In the genomic region with DNA sequence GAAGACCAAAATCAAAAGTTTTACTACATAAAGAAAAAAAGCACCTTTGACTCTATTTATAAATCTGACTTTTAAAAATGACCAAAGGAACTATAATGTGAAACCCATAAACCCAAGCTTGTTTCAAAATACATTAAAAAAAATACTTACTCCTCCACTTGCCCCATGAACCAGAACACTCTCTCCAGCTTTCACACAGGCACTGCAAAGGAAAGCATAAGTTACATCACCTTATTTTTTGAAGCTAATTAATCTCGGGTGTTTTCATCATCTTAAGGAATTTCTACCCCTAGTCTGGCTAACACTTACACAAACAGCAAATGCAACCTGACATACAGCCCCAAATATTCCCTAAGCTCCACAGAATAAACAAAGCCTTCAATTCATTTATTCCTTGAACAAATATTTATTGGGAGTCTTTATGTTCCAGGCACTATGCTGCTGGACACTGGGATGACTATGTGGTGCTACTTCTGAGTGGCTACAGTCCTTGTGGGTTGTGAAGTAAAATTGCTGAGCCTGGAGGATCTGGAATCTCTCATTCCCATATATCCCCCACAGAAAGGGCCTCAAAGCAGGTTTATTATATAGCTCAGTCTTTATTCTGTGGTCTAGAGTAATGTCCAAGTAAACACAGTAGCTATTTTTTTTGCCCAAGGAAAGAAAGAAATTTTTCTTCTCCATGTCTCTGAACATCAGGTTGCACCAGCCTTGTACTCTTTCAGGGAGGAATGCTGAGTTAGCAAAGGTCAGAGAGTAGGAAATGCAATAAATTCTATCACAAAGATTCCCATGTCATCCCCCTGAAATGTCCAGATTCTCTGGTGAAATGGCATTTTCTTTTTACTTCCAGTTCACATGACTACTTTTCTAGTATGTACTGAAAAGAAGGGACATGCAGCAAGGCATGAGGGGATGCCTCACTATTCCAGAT, we compare ENCODE assay signal across 13 cellular contexts. TPM values are rescaled to one million over a fixed set of nuclear protein-coding genes. Genes with fewer than 3 reads are reported as not detected.
DNase-seq lines count a peak whose midpoint lies in the region; ATAC-seq and TF ChIP-seq lines count a peak whose summit lies in the region.
"Had no signal": no experiment of that assay in that cellular context is flagged by ENCODE, and none has a peak within 500 bp of the region (broad histone marks: within the 10 kb centered on the region; RNA-seq: fewer than 3 reads in every experiment).

No MANE protein-coding gene starts in this region.

- H3K4me1 ChIP-seq in hepatocyte (ENCODE audit: insufficient read depth), result peaks cover 25% of the 10 kb centered on the region

- no peaks in the 10 kb centered on the region for H3K36me3 ChIP-seq in hepatocyte (replicated peaks; ENCODE audit: insufficient read depth, low read depth)

- WGBS in hepatocyte (ENCODE audit: low lambda C conversion rate, missing lambda C conversion rate), result 37% methylated on average over 1 of the region's 1 CpG

- no peaks in the 10 kb centered on the region for H3K9me2 ChIP-seq in hepatocyte (replicated peaks; ENCODE audit: insufficient read depth)

- no peak for DNase-seq in hepatocyte (ENCODE audit: low spot score)
- no peak for DNase-seq in cerebellar cortex (ENCODE audit: low spot score)
- DNase-seq in activated effector memory CD4-positive, alpha-beta T cell treated with Interleukin-2 at 50 U/mL for 16 hours, result no peak
- DNase-seq in RKO (ENCODE audit: low spot score), result no peak
- no peak for DNase-seq in HPDE6-E6E7 (ENCODE audit: extremely low spot score)
- DNase-seq: T-helper 9 cell had no signal

- no peaks in the 10 kb centered on the region for H3K9me3 ChIP-seq in hepatocyte (ENCODE audit: low read depth)
- H3K9me3 ChIP-seq: thoracic aorta had no signal

- no peaks in the 10 kb centered on the region for H4K20me1 ChIP-seq in hepatocyte (ENCODE audit: insufficient read depth, poor library complexity, severe bottlenecking)

- H3K79me2 ChIP-seq in hepatocyte, result no peaks in the 10 kb centered on the region

- H3K4me3 ChIP-seq in hepatocyte, result no peak overlapping the region
- H3K4me3 ChIP-seq: thoracic aorta had no signal

- no peaks in the 10 kb centered on the region for H3K27me3 ChIP-seq in hepatocyte

- TF ChIP-seq CTCF in hepatocyte (IDR thresholded peaks at IDR 0.05; ENCODE audit: poor library complexity), result no peak

- H3K27ac ChIP-seq in hepatocyte, result peak overlapping the region; percentile 50
- H3K27ac ChIP-seq: C4-2B, KMS-11, thoracic aorta had no signal

- ATAC-seq in GM18517 (IDR thresholded peaks at IDR 0.05; ENCODE audit: unreplicated experiment) (peak; percentile 65), GM21528 (IDR thresholded peaks at IDR 0.05; ENCODE audit: low FRiP score, unreplicated experiment) (peak; percentile 73), HG03060 (IDR thresholded peaks at IDR 0.05; ENCODE audit: low read depth, unreplicated experiment) (peak; percentile 50)

- peak overlapping the region; percentile 49 for H3K4me2 ChIP-seq in hepatocyte
- H3K4me2 ChIP-seq: KMS-11 had no signal

- H2AFZ ChIP-seq in hepatocyte, result no peak overlapping the region

RNA-seq across cellular contexts. Expression of gene CRYZ, which starts 18.2 kb away (rescaled TPM):
- total RNA-seq in hepatocyte, result 3.4 and 3.5 TPM in 2 replicates
- 1.8 and 3.8 TPM in 2 replicates for polyA plus RNA-seq in hepatocyte

RNA-seq across cellular contexts. Expression of gene TYW3, which starts 18.3 kb away (rescaled TPM):
- total RNA-seq in hepatocyte, result 0.04 and 0.33 TPM in 2 replicates
- 0.42 TPM in 1 of 2 replicates, not detected in the other for polyA plus RNA-seq in hepatocyte

RNA-seq across cellular contexts. Expression of gene ERICH3, which starts 41.1 kb away (rescaled TPM):
- total RNA-seq in hepatocyte, result 0.12 and 0.47 TPM in 2 replicates
- 0.34 TPM in 1 of 2 replicates, not detected in the other for polyA plus RNA-seq in hepatocyte
- total RNA-seq: pulmonary artery endothelial cell, thoracic aorta had no signal
